1 cellular context compared by ENCODE assay signal in genomic region chr20:688809-689208, GRCh38.
TF ChIP-seq lines count a peak whose summit lies in the region.

No MANE protein-coding gene starts in this region.

TF ChIP-seq in H1, 55 proteins besides CTCF, POLR2A, EP300 and RAD21:
- TF ChIP-seq TBP (IDR thresholded peaks at IDR 0.05; ENCODE audit: low read depth, low read length) (0 out of 2 replicates have a peak, but pooled peaks have one; percentile 21), E2F6 (IDR thresholded peaks at IDR 0.05) (no peak)
